ENCODE assay signal across 24 cellular contexts in genomic region chr14:32022525-32022924, GRCh38. TPM values are rescaled to one million over a fixed set of nuclear protein-coding genes. Genes with fewer than 3 reads are reported as not detected.
A peak's percentile ranks its signal among the peaks of the same experiment; 100 is the strongest.
DNase-seq lines count a peak whose midpoint lies in the region; ATAC-seq, FAIRE-seq and TF ChIP-seq lines count a peak whose summit lies in the region.
"Had no signal": no experiment of that assay in that cellular context is flagged by ENCODE, and none has a peak within 500 bp of the region (broad histone marks: within the 10 kb centered on the region; RNA-seq: fewer than 3 reads in every experiment).

No MANE protein-coding gene starts in this region.

- no peaks in the 10 kb centered on the region for H3K36me3 ChIP-seq in OCI-LY3 (replicated peaks; ENCODE audit: low read depth, low read length)
- H3K36me3 ChIP-seq in bronchial epithelial cell (ENCODE audit: control insufficient read depth, insufficient read depth, low read length): no peaks in the 10 kb centered on the region
- H3K36me3 ChIP-seq in upper lobe of left lung: no peaks in the 10 kb centered on the region
- H3K36me3 ChIP-seq: BLaER1, SJCRH30 had no signal

- no peak overlapping the region for H3K27ac ChIP-seq in OCI-LY3 (ENCODE audit: low read length)
- peak overlapping the region in 3 of 4 donors; percentile 14 to 58 (median 57) for H3K27ac ChIP-seq in upper lobe of left lung
- H3K27ac ChIP-seq: BLaER1, HL-60, KMS-11, SJCRH30 had no signal

- DNase-seq in bronchial epithelial cell (ENCODE audit: low read depth) (peak; percentile 26), left lobe of liver (ENCODE audit: low spot score) (no peak), upper lobe of left lung (peak in 1 of 2 donors; percentile 29), Right ventricle myocardium inferior (ENCODE audit: missing footprints) (no peak), H54 (ENCODE audit: insufficient read length, low spot score) (no peak), D341Med (ENCODE audit: low spot score) (no peak)
- DNase-seq: Caco-2; CD4-positive, alpha-beta T cell; DND-41; MV-4-11; NCI-H1105 treated with DMSO at 0.1 percent for 48 hours; NCI-H2029 treated with DMSO at 0.1 percent for 48 hours; NCI-H345; NCI-H524; NCI-H774; NK-92 treated with Interleukin-12 subunit alpha and Interleukin-12 subunit beta, amount 100 ng/mL, for 24 hours; SJCRH30 had no signal

- H3K4me1 ChIP-seq in OCI-LY3 (ENCODE audit: low read length): peaks cover 13% of the 10 kb centered on the region
- H3K4me1 ChIP-seq in upper lobe of left lung: peaks cover 0 to 9% (median 5%) of the 10 kb centered on the region in 4 donors
- H3K4me1 ChIP-seq: SJCRH30 had no signal

- H2AFZ ChIP-seq in OCI-LY3 (ENCODE audit: low read depth, low read length): no peak overlapping the region

- peak overlapping the region; percentile 13; the same call in 1 of the 2 replicates for H3K4me2 ChIP-seq in OCI-LY3 (ENCODE audit: low read length)
- H3K4me2 ChIP-seq: BLaER1, GM23338, KMS-11 had no signal

- WGBS in upper lobe of left lung, 2 donors: 91 to 92% methylated on average over 4 of the region's 4 CpGs

- TF ChIP-seq EP300 in upper lobe of left lung (IDR thresholded peaks at IDR 0.05): no peak

- peaks cover 10% of the 10 kb centered on the region; the same call in 1 of the 2 replicates for H3K27me3 ChIP-seq in OCI-LY3 (ENCODE audit: low read depth, low read length)
- H3K27me3 ChIP-seq in bronchial epithelial cell (ENCODE audit: control insufficient read depth, insufficient read depth, low read length): no peaks in the 10 kb centered on the region
- H3K27me3 ChIP-seq in upper lobe of left lung: no peaks in the 10 kb centered on the region
- H3K27me3 ChIP-seq: BLaER1, SJCRH30 had no signal

- H3K79me2 ChIP-seq in OCI-LY3 (ENCODE audit: low read length): no peaks in the 10 kb centered on the region

- FAIRE-seq in bronchial epithelial cell (lab: Jason Lieb, UNC) (no peak), H54 (lab: Jason Lieb, UNC) (no peak)
- FAIRE-seq: GM12878 had no signal

- ATAC-seq in left lobe of liver (peak; percentile 11), upper lobe of left lung (ENCODE audit: low FRiP score in 2 of 2) (no peak), Right ventricle myocardium inferior (no peak)
- ATAC-seq: GM12878, GM23338, Panc1 had no signal

- no peak overlapping the region for H3K9ac ChIP-seq in OCI-LY3 (ENCODE audit: low read length)
- H3K9ac ChIP-seq: BLaER1, KMS-11 had no signal

- intact Hi-C loops in Right ventricle myocardium inferior (cut with DNase I): no loop called here

- H4K20me1 ChIP-seq in OCI-LY3 (ENCODE audit: insufficient read depth, low read length): no peaks in the 10 kb centered on the region
- H4K20me1 ChIP-seq: BLaER1 had no signal

- no peaks in the 10 kb centered on the region for H3K9me3 ChIP-seq in OCI-LY3 (ENCODE audit: insufficient read depth, low read length)
- H3K9me3 ChIP-seq in upper lobe of left lung: no peaks in the 10 kb centered on the region
- H3K9me3 ChIP-seq: Caco-2 had no signal

- TF ChIP-seq CTCF in OCI-LY3 (IDR thresholded peaks at IDR 0.05; ENCODE audit: low read depth, low read length) (no peak), bronchial epithelial cell (IDR thresholded peaks at IDR 0.05; ENCODE audit: insufficient read depth, low read length, severe bottlenecking) (no peak), upper lobe of left lung (IDR thresholded peaks at IDR 0.05) (no peak)

- TF ChIP-seq POLR2A in upper lobe of left lung (IDR thresholded peaks at IDR 0.05) (no peak), H54 (IDR thresholded peaks at IDR 0.05; ENCODE audit: low read depth, low read length) (no peak)

- no peak overlapping the region for H3K4me3 ChIP-seq in OCI-LY3 (ENCODE audit: low read length)
- no peak overlapping the region for H3K4me3 ChIP-seq in bronchial epithelial cell (ENCODE audit: low read depth, low read length)
- no peak overlapping the region for H3K4me3 ChIP-seq in upper lobe of left lung
- H3K4me3 ChIP-seq: BLaER1, GM12878, GM23338, SJCRH30 had no signal

RNA-seq across cellular contexts. Expression of gene ARHGAP5, which starts 54.6 kb away (rescaled TPM):
- total RNA-seq in bronchial epithelial cell (139 and 150 TPM in 2 replicates), left lobe of liver (38.4 TPM), upper lobe of left lung (100 to 1,000 TPM in 1 of 6 donors, 10 to 100 TPM in 5; 31.4 to 150 (median 78.3) TPM), Right ventricle myocardium inferior (210 TPM)
